8 cellular contexts compared by ENCODE assay signal in the genomic region with DNA sequence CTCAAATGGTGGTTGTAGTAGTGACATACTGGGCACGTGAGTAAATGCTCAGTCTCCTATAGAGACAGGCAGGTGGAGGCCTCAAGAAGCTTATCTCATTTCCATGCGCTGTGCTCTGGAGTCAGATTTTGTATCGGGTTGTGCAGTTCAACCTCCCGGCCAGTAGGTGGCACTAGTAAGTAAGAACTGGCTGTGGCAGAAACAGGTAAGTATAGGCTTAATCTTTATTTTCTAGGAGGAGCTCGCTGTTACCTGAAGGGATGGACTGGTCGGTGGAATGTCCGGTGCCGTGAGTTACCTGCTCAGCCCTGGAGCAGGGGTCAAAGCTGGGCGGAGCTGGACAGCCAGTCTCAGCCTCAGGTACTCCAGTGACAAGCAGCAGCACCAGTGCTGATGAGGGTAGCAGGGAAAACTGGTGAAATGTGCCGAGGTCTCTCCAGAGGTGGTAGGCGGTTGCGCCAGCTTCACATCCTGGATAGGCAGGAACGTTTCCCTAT.
DNase-seq lines count a peak whose midpoint lies in the region; ATAC-seq and TF ChIP-seq lines count a peak whose summit lies in the region.

No MANE protein-coding gene starts in this region.

- POLR2A ChIA-PET in BJ (lab: Charles Lee), result no interaction called here

- no peak overlapping the region for H3K9ac ChIP-seq in trophoblast cell (ENCODE audit: low read length)

- H3K79me1 ChIP-seq in trophoblast cell (ENCODE audit: low read length), result no peaks in the 10 kb centered on the region

- H3K36me3 ChIP-seq in BJ (ENCODE audit: control insufficient read depth, insufficient read depth, low read length) (no peaks in the 10 kb centered on the region), trophoblast cell (ENCODE audit: control insufficient read depth in 1 of 2, insufficient read depth in 2 of 2, low read length in 2 of 2) (no peaks in the 10 kb centered on the region)

- H4K8ac ChIP-seq in trophoblast cell (ENCODE audit: low read depth, low read length), result no peak overlapping the region

- no peak overlapping the region for H3K18ac ChIP-seq in trophoblast cell (ENCODE audit: low read length)

- CTCF ChIA-PET in BJ (lab: Yijun Ruan, JAX), result interaction anchor here (0.5 to 3.1 kb wide), 16 partner anchors 8 to 1338 kb away, joined by 3 to 24 read pairs (median 4); no protein-coding TSS in a partner anchor

- peak; percentile 73 for TF ChIP-seq CTCF in BJ (IDR thresholded peaks at IDR 0.05; ENCODE audit: insufficient read depth, low read depth, low read length)

- H3K4me3 ChIP-seq in BJ (ENCODE audit: low read depth, low read length) (no peak overlapping the region), trophoblast cell (ENCODE audit: low read depth, low read length) (peak overlapping the region; percentile 72)

- H4K12ac ChIP-seq in trophoblast cell (ENCODE audit: low read depth, low read length), result no peak overlapping the region

- H3K4me1 ChIP-seq in trophoblast cell (ENCODE audit: control insufficient read depth in 1 of 2, insufficient read depth in 2 of 2, low read length in 2 of 2), result no peaks in the 10 kb centered on the region

- no peak overlapping the region for H2AFZ ChIP-seq in trophoblast cell (ENCODE audit: insufficient read depth, low read length, poor library complexity)

- no peak overlapping the region for H3K23ac ChIP-seq in trophoblast cell (ENCODE audit: low read length)

- peak overlapping the region; percentile 48 for H3K4me2 ChIP-seq in trophoblast cell (ENCODE audit: low read length)

- H2BK5ac ChIP-seq in trophoblast cell (ENCODE audit: low read depth, low read length, poor library complexity), result no peak overlapping the region

- H3K9me3 ChIP-seq in trophoblast cell (ENCODE audit: insufficient read depth, low read depth, low read length), result peaks cover 5% of the 10 kb centered on the region

- DNase-seq in BJ (ENCODE audit: low read depth), result no peak
- peak; percentile 68 for DNase-seq in NCI-H510A treated with DMSO at 0.1 percent for 48 hours (lab: John Stamatoyannopoulos, UW)
- DNase-seq in activated CD8-positive, alpha-beta memory T cell treated with anti-CD3 and anti-CD28 coated beads, Interleukin-2, amount 50 U/mL, for 4 hours, result peak; percentile 32
- peak; percentile 5 for DNase-seq in fibroblast of the conjunctiva (ENCODE audit: low read depth)
- peak; percentile 51 to 77 for DNase-seq in trophoblast cell
- no peak for DNase-seq in NCI-H2227 treated with DMSO at 0.1 percent for 48 hours (lab: John Stamatoyannopoulos, UW)

- no peak overlapping the region for H4K91ac ChIP-seq in trophoblast cell (ENCODE audit: low read depth, low read length)

- no peak overlapping the region for H2BK120ac ChIP-seq in trophoblast cell (ENCODE audit: insufficient read depth, low read length, poor library complexity)

- no peak overlapping the region for H3K27ac ChIP-seq in trophoblast cell (ENCODE audit: low read depth, low read length)

- no peak overlapping the region for H2BK12ac ChIP-seq in trophoblast cell (ENCODE audit: low read length)

- ATAC-seq in GM18909 (IDR thresholded peaks at IDR 0.05; ENCODE audit: poor library complexity, unreplicated experiment) (peak; percentile 93), HG03097 (IDR thresholded peaks at IDR 0.05; ENCODE audit: low FRiP score, unreplicated experiment) (peak; percentile 87)

- no peak overlapping the region for H3K4ac ChIP-seq in trophoblast cell (ENCODE audit: low read depth, low read length)

- no peak overlapping the region for H2AK5ac ChIP-seq in trophoblast cell (ENCODE audit: low read length)

- WGBS in trophoblast cell (ENCODE audit: extremely low coverage, insufficient coverage, insufficient read length), result no CpG with 5 or more reads among the region's 13 CpGs

- H3K79me2 ChIP-seq in trophoblast cell (ENCODE audit: control insufficient read depth, insufficient read depth, low read length, poor library complexity), result no peaks in the 10 kb centered on the region

- H3K14ac ChIP-seq in trophoblast cell (ENCODE audit: low read length), result no peak overlapping the region

- no peaks in the 10 kb centered on the region for H3K27me3 ChIP-seq in BJ (ENCODE audit: control insufficient read depth, insufficient read depth, low read length)
- H3K27me3 ChIP-seq in trophoblast cell (ENCODE audit: insufficient read depth, low read length), result no peaks in the 10 kb centered on the region

Comparison
In these comparisons a context has a peak if more than half of its experiments do, and no peak if none do; other contexts are left out.
1. DNase-seq: peak in NCI-H510A treated with DMSO at 0.1 percent for 48 hours (single experiment), activated CD8-positive, alpha-beta memory T cell treated with anti-CD3 and anti-CD28 coated beads, Interleukin-2, amount 50 U/mL, for 4 hours (single experiment), fibroblast of the conjunctiva (single experiment) and trophoblast cell (2 of 2); none in BJ (single experiment) and NCI-H2227 treated with DMSO at 0.1 percent for 48 hours (single experiment).